ENCODE assay signal across 8 cellular contexts in genomic region chr12:70243510-70244331, GRCh38.
DNase-seq lines count a peak whose midpoint lies in the region; ATAC-seq lines count a peak whose summit lies in the region.

No MANE protein-coding gene starts in this region.

- ATAC-seq in GM18508 (IDR thresholded peaks at IDR 0.05; ENCODE audit: insufficient read depth, unreplicated experiment) = peak; percentile 24
- peak; percentile 54 for ATAC-seq in HG02970 (IDR thresholded peaks at IDR 0.05; ENCODE audit: low FRiP score, unreplicated experiment)

- peak; percentile 37 for DNase-seq in 8988T
- DNase-seq in NCI-H2171 treated with DMSO at 0.1 percent for 48 hours (lab: John Stamatoyannopoulos, UW) = peak; percentile 76
- DNase-seq in activated CD4-positive, CD25-positive, alpha-beta regulatory T cell treated with anti-CD3 and anti-CD28 coated beads, Interleukin-2, amount 50 U/mL, for 16 hours (ENCODE audit: low read depth, low spot score) = peak; percentile 10
- peak; percentile 59 for DNase-seq in cerebellar cortex (ENCODE audit: low spot score)
- peak; percentile 68 for DNase-seq in kidney glomerular epithelial cell (lab: John Stamatoyannopoulos, UW)
- DNase-seq in stimulated activated CD4-positive, alpha-beta T cell treated with anti-CD3 and anti-CD28 coated beads, Interleukin-1b, Interleukin-23, amount 100 ng/mL, for 1 hour (ENCODE audit: low read depth in 2 of 2) = peak; percentile 14 to 42

Comparison
In these comparisons a context has a peak if more than half of its experiments do, and no peak if none do; other contexts are left out.
1. Peak in every context shown above with its lines: DNase-seq and ATAC-seq.
2. DNase-seq: peak in every context shown above with its lines; median percentile 76 in NCI-H2171 treated with DMSO at 0.1 percent for 48 hours; 68 in kidney glomerular epithelial cell; 59 in cerebellar cortex; 37 in 8988T; 28 in stimulated activated CD4-positive, alpha-beta T cell treated with anti-CD3 and anti-CD28 coated beads, Interleukin-1b, Interleukin-23, amount 100 ng/mL, for 1 hour; 10 in activated CD4-positive, CD25-positive, alpha-beta regulatory T cell treated with anti-CD3 and anti-CD28 coated beads, Interleukin-2, amount 50 U/mL, for 16 hours.